8 cellular contexts compared by ENCODE assay signal in genomic region chr4:105306158-105306781, GRCh38.
DNase-seq lines count a peak whose midpoint lies in the region; ATAC-seq and TF ChIP-seq lines count a peak whose summit lies in the region.

No MANE protein-coding gene starts in this region.

- intact Hi-C loops in prostate gland (cut with DNase I): no loop called here

- DNase-seq in DMS53 treated with DMSO at 0.1 percent for 48 hours (lab: John Stamatoyannopoulos, UW; ENCODE audit: unreplicated experiment): peak; percentile 58
- peak; percentile 33 for DNase-seq in activated naive CD4-positive, alpha-beta T cell treated with anti-CD3 and anti-CD28 coated beads, Interleukin-2, amount 10 ng/mL, durations not matched to agents 7 days and 5 days
- DNase-seq in stimulated activated CD8-positive, alpha-beta memory T cell treated with anti-CD3 and anti-CD28 coated beads, Interleukin-12 subunit alpha, Interleukin-12 subunit beta, amount 100 ng/mL, for 1 hour (ENCODE audit: low read depth): peak; percentile 0
- DNase-seq in prostate gland (ENCODE audit: low spot score): no peak
- DNase-seq in activated gamma-delta T cell (lab: John Stamatoyannopoulos, UW): no peak
- no peak for DNase-seq in mesothelial cell of epicardium (ENCODE audit: low spot score in 2 of 2, unreplicated experiment in 2 of 2)

- H3K27me3 Mint-ChIP-seq in activated naive CD4-positive, alpha-beta T cell treated with anti-CD3 and anti-CD28 coated beads, Interleukin-2, amount 10 ng/mL, durations not matched to agents 7 days and 5 days: no peaks in the 10 kb centered on the region
- no peaks in the 10 kb centered on the region for H3K27me3 Mint-ChIP-seq in mesothelial cell of epicardium (ENCODE audit: low read depth)

- no peak for TF ChIP-seq CTCF in prostate gland (IDR thresholded peaks at IDR 0.05)
- TF ChIP-seq CTCF in mesothelial cell of epicardium (IDR thresholded peaks at IDR 0.05; ENCODE audit: unreplicated experiment): no peak

- H3K4me1 Mint-ChIP-seq in activated naive CD4-positive, alpha-beta T cell treated with anti-CD3 and anti-CD28 coated beads, Interleukin-2, amount 10 ng/mL, durations not matched to agents 7 days and 5 days: peaks cover 20% of the 10 kb centered on the region
- no peaks in the 10 kb centered on the region for H3K4me1 Mint-ChIP-seq in mesothelial cell of epicardium

- TF ChIP-seq POLR2A in prostate gland (IDR thresholded peaks at IDR 0.05): no peak

- H3K27ac Mint-ChIP-seq in activated naive CD4-positive, alpha-beta T cell treated with anti-CD3 and anti-CD28 coated beads, Interleukin-2, amount 10 ng/mL, durations not matched to agents 7 days and 5 days: peak overlapping the region; percentile 69
- H3K27ac Mint-ChIP-seq in mesothelial cell of epicardium: no peak overlapping the region

- CTCF ChIA-PET in activated naive CD4-positive, alpha-beta T cell treated with anti-CD3 and anti-CD28 coated beads, Interleukin-2, amount 10 ng/mL, durations not matched to agents 7 days and 5 days (lab: Charles Lee): interaction anchor here (1.1 kb wide), 1 partner anchor 43 kb away, joined by 3 read pairs; no protein-coding TSS in a partner anchor

- H3K27me3 ChIP-seq in prostate gland (replicated peaks; ENCODE audit: insufficient read depth): no peaks in the 10 kb centered on the region

- H3K36me3 Mint-ChIP-seq in activated naive CD4-positive, alpha-beta T cell treated with anti-CD3 and anti-CD28 coated beads, Interleukin-2, amount 10 ng/mL, durations not matched to agents 7 days and 5 days: no peaks in the 10 kb centered on the region
- H3K36me3 Mint-ChIP-seq in mesothelial cell of epicardium: no peaks in the 10 kb centered on the region

- no peaks in the 10 kb centered on the region for H3K36me3 ChIP-seq in prostate gland

- H3K4me3 ChIP-seq in prostate gland: no peak overlapping the region

- H3K4me3 Mint-ChIP-seq in activated naive CD4-positive, alpha-beta T cell treated with anti-CD3 and anti-CD28 coated beads, Interleukin-2, amount 10 ng/mL, durations not matched to agents 7 days and 5 days: no peak overlapping the region
- H3K4me3 Mint-ChIP-seq in mesothelial cell of epicardium: no peak overlapping the region

- no peaks in the 10 kb centered on the region for H3K9me3 ChIP-seq in prostate gland

- H3K27ac ChIP-seq in prostate gland: no peak overlapping the region

- peaks cover 12% of the 10 kb centered on the region for H3K9me3 Mint-ChIP-seq in activated naive CD4-positive, alpha-beta T cell treated with anti-CD3 and anti-CD28 coated beads, Interleukin-2, amount 10 ng/mL, durations not matched to agents 7 days and 5 days
- H3K9me3 Mint-ChIP-seq in mesothelial cell of epicardium: peaks cover 44% of the 10 kb centered on the region

- peak; percentile 87 for ATAC-seq in GM21360 (IDR thresholded peaks at IDR 0.05; ENCODE audit: unreplicated experiment)
- peak; percentile 90 for ATAC-seq in HG03571 (IDR thresholded peaks at IDR 0.05; ENCODE audit: unreplicated experiment)

- H3K4me1 ChIP-seq in prostate gland (replicated peaks): no peaks in the 10 kb centered on the region

- WGBS in prostate gland: 87% methylated on average over 5 of the region's 5 CpGs

Comparison
In these comparisons a context has a peak if more than half of its experiments do, and no peak if none do; other contexts are left out.
1. DNase-seq: peak in DMS53 treated with DMSO at 0.1 percent for 48 hours (single experiment), activated naive CD4-positive, alpha-beta T cell treated with anti-CD3 and anti-CD28 coated beads, Interleukin-2, amount 10 ng/mL, durations not matched to agents 7 days and 5 days (single experiment) and stimulated activated CD8-positive, alpha-beta memory T cell treated with anti-CD3 and anti-CD28 coated beads, Interleukin-12 subunit alpha, Interleukin-12 subunit beta, amount 100 ng/mL, for 1 hour (single experiment); none in prostate gland (single experiment), activated gamma-delta T cell (single experiment) and mesothelial cell of epicardium (0 of 2).